In the genomic region with DNA sequence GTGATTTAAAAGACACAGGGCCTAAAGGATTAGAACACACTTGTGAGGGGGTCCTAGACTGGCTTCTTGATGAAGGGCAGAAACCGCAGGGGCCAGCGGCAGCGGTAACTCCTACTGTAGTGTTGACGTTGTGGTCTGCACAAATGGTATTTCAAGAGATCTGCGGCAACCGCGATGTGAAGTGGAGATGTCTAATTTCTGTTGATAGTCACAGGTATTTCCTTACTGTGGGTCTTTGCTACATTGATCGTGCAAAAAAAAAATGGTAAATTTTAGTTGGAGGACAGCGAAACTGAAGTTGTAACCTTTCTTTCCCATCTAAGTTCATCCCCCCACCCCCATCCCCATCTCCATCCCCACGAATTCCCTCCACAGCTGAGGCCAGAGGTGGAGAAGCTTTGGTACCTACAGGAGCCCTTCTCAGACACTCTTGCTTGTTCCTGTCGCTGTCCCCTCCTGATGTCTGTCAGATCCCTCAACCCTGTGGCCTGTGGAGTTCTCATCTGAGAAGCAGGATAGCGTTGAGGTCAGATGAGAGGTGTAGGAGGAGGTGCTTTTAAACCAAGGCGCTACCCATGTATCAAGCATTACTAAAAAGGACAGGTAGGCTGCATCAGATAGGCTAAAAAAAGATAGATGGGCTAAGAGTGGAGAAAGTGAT, we compare ENCODE assay signal across 8 cellular contexts. TPM values are rescaled to one million over a fixed set of nuclear protein-coding genes. Genes with fewer than 3 reads are reported as not detected.
DNase-seq lines count a peak whose midpoint lies in the region; ATAC-seq, FAIRE-seq and TF ChIP-seq lines count a peak whose summit lies in the region.

No MANE protein-coding gene starts in this region.

- no peak for FAIRE-seq in kidney (lab: Jason Lieb, UNC)

- TF ChIP-seq POLR2A in GM18505 (IDR thresholded peaks at IDR 0.05; ENCODE audit: borderline replicate concordance, extremely low read depth, insufficient read depth, insufficient read length) = no peak

- ATAC-seq in GM18505 (IDR thresholded peaks at IDR 0.05; ENCODE audit: unreplicated experiment) (peak; percentile 10), HG03196 (IDR thresholded peaks at IDR 0.05; ENCODE audit: unreplicated experiment) (peak; percentile 3), RWPE2 (ENCODE audit: low read depth) (peak; percentile 35; the same call in 2 of the 3 replicates)

- H3K4me3 ChIP-seq in RWPE2 (ENCODE audit: severe bottlenecking) (peak overlapping the region; percentile 60), kidney (ENCODE audit: low read length in 2 of 2) (peak overlapping the region; percentile 80 to 98)

- peaks cover 12% of the 10 kb centered on the region for H3K4me1 ChIP-seq in RWPE2 (ENCODE audit: insufficient read depth, poor library complexity, severe bottlenecking)
- H3K4me1 ChIP-seq in kidney (ENCODE audit: control insufficient read depth in 1 of 2, insufficient read depth in 1 of 2, low read depth in 1 of 2, low read length in 2 of 2) = peaks cover 0 to 10% of the 10 kb centered on the region in 2 donors

- peaks cover 43% of the 10 kb centered on the region for H3K4me1 Mint-ChIP-seq in stimulated activated naive CD8-positive, alpha-beta T cell treated with anti-CD3 and anti-CD28 coated beads, Interleukin-15, Interleukin-2, amounts not matched to agents 100 ng/mL and 50 ng/mL, for 24 hours (ENCODE audit: low read depth)

- H3K4me3 Mint-ChIP-seq in stimulated activated naive CD8-positive, alpha-beta T cell treated with anti-CD3 and anti-CD28 coated beads, Interleukin-15, Interleukin-2, amounts not matched to agents 100 ng/mL and 50 ng/mL, for 24 hours = peak overlapping the region; percentile 94

- peak overlapping the region in 1 of 2 donors; percentile 36 for H3K9ac ChIP-seq in kidney (ENCODE audit: low read length in 2 of 2)

- in situ Hi-C loops in T47D (cut with HindIII; ENCODE audit: low pct_unique_long_range_greater_than_20kb, low sequenced_read_pairs) = no loop called here

- no peaks in the 10 kb centered on the region for H3K27me3 ChIP-seq in RWPE2 (ENCODE audit: insufficient read depth, poor library complexity, severe bottlenecking)

- peak; percentile 28 for DNase-seq in Ammon's horn (ENCODE audit: low spot score)
- no peak for DNase-seq in RWPE2 (ENCODE audit: low spot score)
- DNase-seq in T47D (ENCODE audit: low read depth in 1 of 2, low spot score in 1 of 2) = peak; percentile 12 to 42
- DNase-seq in kidney = no peak
- DNase-seq in NCI-H446 treated with DMSO at 0.1 percent for 48 hours (lab: John Stamatoyannopoulos, UW) = no peak

- H3K36me3 ChIP-seq in RWPE2 (ENCODE audit: low read depth) = no peaks in the 10 kb centered on the region
- H3K36me3 ChIP-seq in kidney (ENCODE audit: control insufficient read depth in 1 of 2, insufficient read depth in 2 of 2, low read length in 2 of 2) = no peaks in the 10 kb centered on the region

- H3K9me3 ChIP-seq in RWPE2 (ENCODE audit: severe bottlenecking) = no peaks in the 10 kb centered on the region
- no peaks in the 10 kb centered on the region for H3K9me3 ChIP-seq in kidney (ENCODE audit: control insufficient read depth in 1 of 2, low read length in 2 of 2)

- H3K27ac ChIP-seq in RWPE2 (ENCODE audit: poor library complexity, severe bottlenecking) (peak overlapping the region; percentile 45), kidney (ENCODE audit: low read depth in 2 of 2, low read length in 2 of 2) (peak overlapping the region; percentile 22 to 69)

- H3K27ac Mint-ChIP-seq in stimulated activated naive CD8-positive, alpha-beta T cell treated with anti-CD3 and anti-CD28 coated beads, Interleukin-15, Interleukin-2, amounts not matched to agents 100 ng/mL and 50 ng/mL, for 24 hours = peak overlapping the region; percentile 94

- intact Hi-C loops in kidney (cut with DNase I) = no loop called here

- TF ChIP-seq CTCF in RWPE2 (IDR thresholded peaks at IDR 0.05; ENCODE audit: poor library complexity, severe bottlenecking) (no peak), kidney (IDR thresholded peaks at IDR 0.05; ENCODE audit: borderline replicate concordance, extremely low read depth, insufficient read depth) (no peak)

- no peaks in the 10 kb centered on the region for H3K9me3 Mint-ChIP-seq in stimulated activated naive CD8-positive, alpha-beta T cell treated with anti-CD3 and anti-CD28 coated beads, Interleukin-15, Interleukin-2, amounts not matched to agents 100 ng/mL and 50 ng/mL, for 24 hours

- H3K36me3 Mint-ChIP-seq in stimulated activated naive CD8-positive, alpha-beta T cell treated with anti-CD3 and anti-CD28 coated beads, Interleukin-15, Interleukin-2, amounts not matched to agents 100 ng/mL and 50 ng/mL, for 24 hours (ENCODE audit: low read depth) = peaks cover 15% of the 10 kb centered on the region

- no peaks in the 10 kb centered on the region for H3K27me3 Mint-ChIP-seq in stimulated activated naive CD8-positive, alpha-beta T cell treated with anti-CD3 and anti-CD28 coated beads, Interleukin-15, Interleukin-2, amounts not matched to agents 100 ng/mL and 50 ng/mL, for 24 hours

RNA-seq across cellular contexts. Expression of gene NTPCR, which starts 0.6 kb away (rescaled TPM):
- 40.2 TPM for total RNA-seq in kidney
- polyA plus RNA-seq in kidney (ENCODE audit: insufficient read depth, low read depth, low replicate concordance) = 95.7 TPM

Comparison
In these comparisons a context has a peak if more than half of its experiments do, and no peak if none do; other contexts are left out.
1. DNase-seq: peak in Ammon's horn (single experiment) and T47D (2 of 2); none in RWPE2 (single experiment), kidney (single experiment) and NCI-H446 treated with DMSO at 0.1 percent for 48 hours (single experiment).
2. Peak in every context shown above with its lines, with median percentiles within 50 percentile points of each other: ATAC-seq.